ENCODE assay signal across 16 cellular contexts in the genomic region with DNA sequence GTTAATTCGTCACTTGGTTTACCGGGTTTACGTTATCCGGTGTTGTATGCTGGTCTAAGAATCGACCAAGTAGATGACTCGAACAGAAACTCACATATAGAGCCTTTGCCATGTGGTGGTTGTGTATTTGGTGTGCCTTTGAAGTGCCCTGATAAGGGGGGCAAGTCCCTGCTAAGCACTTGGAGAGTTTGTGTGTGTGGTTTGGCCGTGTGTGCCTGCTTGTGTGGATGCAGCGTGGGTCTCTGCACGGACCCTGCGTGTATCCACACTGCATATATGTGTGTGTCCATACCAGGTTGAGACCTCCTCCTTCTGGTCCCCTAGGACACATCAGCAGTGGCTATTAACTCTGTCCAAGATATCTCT. TPM values are rescaled to one million over a fixed set of nuclear protein-coding genes. Genes with fewer than 3 reads are reported as not detected.
DNase-seq lines count a peak whose midpoint lies in the region; ATAC-seq and TF ChIP-seq lines count a peak whose summit lies in the region.
"Had no signal": no experiment of that assay in that cellular context is flagged by ENCODE, and none has a peak within 500 bp of the region (broad histone marks: within the 10 kb centered on the region; RNA-seq: fewer than 3 reads in every experiment).

No MANE protein-coding gene starts in this region.

- no peaks in the 10 kb centered on the region for H3K79me1 ChIP-seq in H9 (ENCODE audit: insufficient read depth, low read depth, low read length, poor library complexity, severe bottlenecking)

- no peak for DNase-seq in CD4-positive, CD25-positive, alpha-beta regulatory T cell
- DNase-seq in H9 (peak; percentile 20), omental fat pad (ENCODE audit: low spot score) (no peak), HCEC 1CT (no peak), NCI-H446 (lab: John Stamatoyannopoulos, UW) (no peak)
- no peak for DNase-seq in central memory CD8-positive, alpha-beta T cell (ENCODE audit: low spot score in 2 of 2)
- DNase-seq in naive thymus-derived CD4-positive, alpha-beta T cell: no peak
- no peak for DNase-seq in activated CD4-positive, alpha-beta T cell treated with anti-CD3 and anti-CD28 coated beads, Interleukin-2, amount 10 ng/mL, durations not matched to agents 7 days and 5 days
- DNase-seq: activated gamma-delta T cell, BE2C, erythroblast, hippocampal formation, IMR-90, NCI-H510A, RPMI8226, uterus had no signal

- no peak overlapping the region for H3K27ac Mint-ChIP-seq in CD4-positive, CD25-positive, alpha-beta regulatory T cell
- no peak overlapping the region for H3K27ac Mint-ChIP-seq in H9
- H3K27ac Mint-ChIP-seq in central memory CD8-positive, alpha-beta T cell (ENCODE audit: low read depth): no peak overlapping the region
- H3K27ac Mint-ChIP-seq in naive thymus-derived CD4-positive, alpha-beta T cell: no peak overlapping the region
- no peak overlapping the region for H3K27ac Mint-ChIP-seq in activated CD4-positive, alpha-beta T cell treated with anti-CD3 and anti-CD28 coated beads, Interleukin-2, amount 10 ng/mL, durations not matched to agents 7 days and 5 days

- H3K4me3 ChIP-seq in CD4-positive, CD25-positive, alpha-beta regulatory T cell (ENCODE audit: low read depth, low read length): no peak overlapping the region
- no peak overlapping the region for H3K4me3 ChIP-seq in naive thymus-derived CD4-positive, alpha-beta T cell (ENCODE audit: low read length)

- no peak overlapping the region for H2AFZ ChIP-seq in H9 (ENCODE audit: low read length)

- peaks cover 20% of the 10 kb centered on the region for H3K23me2 ChIP-seq in H9 (ENCODE audit: insufficient read length, low read depth, low read length, poor library complexity, severe bottlenecking)

- no peak for TF ChIP-seq CTCF in H9 (conservative IDR thresholded peaks at IDR 0.05)
- no peak for TF ChIP-seq CTCF in omental fat pad (IDR thresholded peaks at IDR 0.05)

- H2BK12ac ChIP-seq in H9 (ENCODE audit: insufficient read length, low read depth, low read length): no peak overlapping the region

- peaks cover 0 to 7% (median 0%) of the 10 kb centered on the region in 7 donors for H3K9me3 Mint-ChIP-seq in CD4-positive, CD25-positive, alpha-beta regulatory T cell
- H3K9me3 Mint-ChIP-seq in H9: no peaks in the 10 kb centered on the region; a peak in 3 of 5 replicates
- H3K9me3 Mint-ChIP-seq in central memory CD8-positive, alpha-beta T cell: no peaks in the 10 kb centered on the region
- H3K9me3 Mint-ChIP-seq in naive thymus-derived CD4-positive, alpha-beta T cell: peaks cover 0 to 16% (median 0%) of the 10 kb centered on the region in 11 donors
- H3K9me3 Mint-ChIP-seq in activated CD4-positive, alpha-beta T cell treated with anti-CD3 and anti-CD28 coated beads, Interleukin-2, amount 10 ng/mL, durations not matched to agents 7 days and 5 days: no peaks in the 10 kb centered on the region

- H3K36me3 Mint-ChIP-seq in CD4-positive, CD25-positive, alpha-beta regulatory T cell: peaks cover 8% of the 10 kb centered on the region
- peaks cover 0 to 3% (median 0%) of the 10 kb centered on the region in 3 experiments; a peak in 1 of 7 replicates for H3K36me3 Mint-ChIP-seq in H9 (ENCODE audit: insufficient read depth in 1 of 3, low read depth in 3 of 3)
- peaks cover 1% of the 10 kb centered on the region for H3K36me3 Mint-ChIP-seq in central memory CD8-positive, alpha-beta T cell (ENCODE audit: insufficient read depth)
- H3K36me3 Mint-ChIP-seq in naive thymus-derived CD4-positive, alpha-beta T cell: peaks cover 0 to 6% (median 0%) of the 10 kb centered on the region in 5 donors
- H3K36me3 Mint-ChIP-seq in activated CD4-positive, alpha-beta T cell treated with anti-CD3 and anti-CD28 coated beads, Interleukin-2, amount 10 ng/mL, durations not matched to agents 7 days and 5 days (ENCODE audit: low read depth): no peaks in the 10 kb centered on the region

- H2AK5ac ChIP-seq in H9 (ENCODE audit: insufficient read length, low read length): no peak overlapping the region

- peak overlapping the region; percentile 77 for H3K4me2 ChIP-seq in H9 (ENCODE audit: insufficient read depth, insufficient read length, low read length)

- H3K4ac ChIP-seq in H9 (ENCODE audit: low read depth, low read length): no peak overlapping the region

- H3K9me3 ChIP-seq in CD4-positive, CD25-positive, alpha-beta regulatory T cell (ENCODE audit: control insufficient read depth in 2 of 2, low read length in 2 of 2): no peaks in the 10 kb centered on the region
- no peaks in the 10 kb centered on the region for H3K9me3 ChIP-seq in H9 (ENCODE audit: control insufficient read depth, low read depth, low read length)
- no peaks in the 10 kb centered on the region for H3K9me3 ChIP-seq in naive thymus-derived CD4-positive, alpha-beta T cell (ENCODE audit: control insufficient read depth in 2 of 3, low read length in 3 of 3)
- H3K9me3 ChIP-seq: BE2C, uterus had no signal

- H4K8ac ChIP-seq in H9 (replicated peaks; ENCODE audit: insufficient read length, low read depth, low read length): no peak overlapping the region

- H3K4me1 Mint-ChIP-seq in CD4-positive, CD25-positive, alpha-beta regulatory T cell: peaks cover 0 to 23% (median 6%) of the 10 kb centered on the region in 4 donors
- peaks cover 27 to 44% of the 10 kb centered on the region in 2 experiments for H3K4me1 Mint-ChIP-seq in H9
- H3K4me1 Mint-ChIP-seq in central memory CD8-positive, alpha-beta T cell: no peaks in the 10 kb centered on the region
- H3K4me1 Mint-ChIP-seq in naive thymus-derived CD4-positive, alpha-beta T cell: peaks cover 5 to 23% (median 18%) of the 10 kb centered on the region in 7 donors
- peaks cover 12% of the 10 kb centered on the region for H3K4me1 Mint-ChIP-seq in activated CD4-positive, alpha-beta T cell treated with anti-CD3 and anti-CD28 coated beads, Interleukin-2, amount 10 ng/mL, durations not matched to agents 7 days and 5 days

- peak overlapping the region in 3 of 4 donors; percentile 5 to 69 (median 67) for H3K4me3 Mint-ChIP-seq in CD4-positive, CD25-positive, alpha-beta regulatory T cell
- H3K4me3 Mint-ChIP-seq in H9: peak overlapping the region; percentile 70 to 90
- H3K4me3 Mint-ChIP-seq in central memory CD8-positive, alpha-beta T cell: peak overlapping the region; percentile 26
- peak overlapping the region in 8 of 10 donors; percentile 18 to 77 (median 66) for H3K4me3 Mint-ChIP-seq in naive thymus-derived CD4-positive, alpha-beta T cell
- H3K4me3 Mint-ChIP-seq in activated CD4-positive, alpha-beta T cell treated with anti-CD3 and anti-CD28 coated beads, Interleukin-2, amount 10 ng/mL, durations not matched to agents 7 days and 5 days: no peak overlapping the region

- H3K4me1 ChIP-seq in CD4-positive, CD25-positive, alpha-beta regulatory T cell (ENCODE audit: control insufficient read depth, insufficient read depth, low read length, poor library complexity, severe bottlenecking): peaks cover 15% of the 10 kb centered on the region
- peaks cover 3% of the 10 kb centered on the region; the same call in 1 of the 2 replicates for H3K4me1 ChIP-seq in H9 (ENCODE audit: insufficient read depth, low read length)
- no peaks in the 10 kb centered on the region for H3K4me1 ChIP-seq in naive thymus-derived CD4-positive, alpha-beta T cell (ENCODE audit: control insufficient read depth in 2 of 2, insufficient read depth in 2 of 2, low read length in 2 of 2)
- H3K4me1 ChIP-seq: BE2C had no signal

- CTCF ChIA-PET in naive thymus-derived CD4-positive, alpha-beta T cell (lab: Charles Lee): no interaction called here
- CTCF ChIA-PET in activated CD4-positive, alpha-beta T cell treated with anti-CD3 and anti-CD28 coated beads, Interleukin-2, amount 10 ng/mL, durations not matched to agents 7 days and 5 days (lab: Charles Lee): no interaction called here

- H2BK20ac ChIP-seq in H9 (ENCODE audit: low read depth, low read length, poor library complexity, severe bottlenecking): no peak overlapping the region

- no peak overlapping the region for H3K18ac ChIP-seq in H9 (ENCODE audit: insufficient read length, low read depth, low read length)

- H3K14ac ChIP-seq in H9 (ENCODE audit: insufficient read depth, low read length): no peak overlapping the region

- H3K79me2 ChIP-seq in H9 (ENCODE audit: insufficient read depth, low read length): no peaks in the 10 kb centered on the region

- peaks cover 17% of the 10 kb centered on the region for H3K27me3 ChIP-seq in CD4-positive, CD25-positive, alpha-beta regulatory T cell (ENCODE audit: control insufficient read depth, insufficient read depth, low read length)
- H3K27me3 ChIP-seq in H9 (ENCODE audit: insufficient read depth, low read length): peaks cover 40% of the 10 kb centered on the region
- H3K27me3 ChIP-seq in naive thymus-derived CD4-positive, alpha-beta T cell (ENCODE audit: control insufficient read depth in 2 of 2, insufficient read depth in 2 of 2, low read length in 2 of 2): peaks cover 0 to 3% of the 10 kb centered on the region in 2 donors
- H3K27me3 ChIP-seq: BE2C had no signal

- no peak overlapping the region for H3T11ph ChIP-seq in H9 (ENCODE audit: low read length)

- WGBS in H9 (ENCODE audit: extremely low coverage, insufficient read length, low lambda C conversion rate): no CpG with 5 or more reads among the region's 10 CpGs

- no peak overlapping the region for H3K56ac ChIP-seq in H9 (ENCODE audit: insufficient read length, low read depth, low read length)

- H2BK5ac ChIP-seq in H9 (ENCODE audit: insufficient read length, low read length): no peak overlapping the region

- H3K27ac ChIP-seq in CD4-positive, CD25-positive, alpha-beta regulatory T cell (ENCODE audit: insufficient read depth, low read length, poor library complexity, severe bottlenecking): no peak overlapping the region
- no peak overlapping the region for H3K27ac ChIP-seq in H9 (ENCODE audit: insufficient read length, low read depth, low read length)
- no peak overlapping the region for H3K27ac ChIP-seq in naive thymus-derived CD4-positive, alpha-beta T cell (ENCODE audit: low read depth, low read length)
- H3K27ac ChIP-seq: uterus had no signal

- no peak overlapping the region for H4K5ac ChIP-seq in H9 (ENCODE audit: insufficient read length, low read depth, low read length)

- no peak overlapping the region for H3K23ac ChIP-seq in H9 (ENCODE audit: insufficient read length, low read depth, low read length)

- no peaks in the 10 kb centered on the region for H3K36me3 ChIP-seq in CD4-positive, CD25-positive, alpha-beta regulatory T cell (ENCODE audit: control insufficient read depth, insufficient read depth, low read length)
- H3K36me3 ChIP-seq in naive thymus-derived CD4-positive, alpha-beta T cell (ENCODE audit: control insufficient read depth in 2 of 3, insufficient read depth in 3 of 3, low read length in 3 of 3): no peaks in the 10 kb centered on the region
- H3K36me3 ChIP-seq: BE2C, uterus had no signal

- intact Hi-C loops in naive thymus-derived CD4-positive, alpha-beta T cell (cut with micrococcal nuclease): no loop called here

- H4K91ac ChIP-seq in H9 (ENCODE audit: insufficient read length, low read depth, low read length): no peak overlapping the region

- no peaks in the 10 kb centered on the region for H4K20me1 ChIP-seq in H9 (ENCODE audit: control insufficient read depth, insufficient read depth, insufficient read length)

- H2BK15ac ChIP-seq in H9 (ENCODE audit: low read depth, low read length): no peak overlapping the region

- H3K27me3 Mint-ChIP-seq in CD4-positive, CD25-positive, alpha-beta regulatory T cell: peaks cover 62% of the 10 kb centered on the region
- peaks cover 93% of the 10 kb centered on the region for H3K27me3 Mint-ChIP-seq in H9 (ENCODE audit: low read depth)
- peaks cover 73% of the 10 kb centered on the region for H3K27me3 Mint-ChIP-seq in central memory CD8-positive, alpha-beta T cell
- H3K27me3 Mint-ChIP-seq in naive thymus-derived CD4-positive, alpha-beta T cell: peaks cover 62 to 69% (median 67%) of the 10 kb centered on the region in 5 donors
- H3K27me3 Mint-ChIP-seq in activated CD4-positive, alpha-beta T cell treated with anti-CD3 and anti-CD28 coated beads, Interleukin-2, amount 10 ng/mL, durations not matched to agents 7 days and 5 days: peaks cover 61% of the 10 kb centered on the region

- POLR2A ChIA-PET in naive thymus-derived CD4-positive, alpha-beta T cell (lab: Charles Lee): no interaction called here
- POLR2A ChIA-PET in activated CD4-positive, alpha-beta T cell treated with anti-CD3 and anti-CD28 coated beads, Interleukin-2, amount 10 ng/mL, durations not matched to agents 7 days and 5 days (lab: Charles Lee): no interaction called here

- no peak for ATAC-seq in CD4-positive, CD25-positive, alpha-beta regulatory T cell (ENCODE audit: low read depth in 2 of 2)
- no peak for ATAC-seq in central memory CD8-positive, alpha-beta T cell (replicated peaks; ENCODE audit: extremely low read depth, poor library complexity, severe bottlenecking)
- ATAC-seq in naive thymus-derived CD4-positive, alpha-beta T cell: no peak
- ATAC-seq in omental fat pad (ENCODE audit: low FRiP score): no peak

- H2BK120ac ChIP-seq in H9 (ENCODE audit: low read depth, low read length, poor library complexity, severe bottlenecking): no peak overlapping the region

- H3K9ac ChIP-seq in H9 (ENCODE audit: extremely low read depth, insufficient read length, low read length): no peak overlapping the region

RNA-seq across cellular contexts. Expression of a gene that starts 2.4 kb away (rescaled TPM):
- not detected for total RNA-seq in CD4-positive, CD25-positive, alpha-beta regulatory T cell
- under 1 TPM in 3 of 4 donors, not detected in 1; 0.08 to 0.30 (median 0.08) TPM for polyA plus RNA-seq in CD4-positive, CD25-positive, alpha-beta regulatory T cell
- total RNA-seq in H9 (2021) (1.1 and 1.5 TPM in 2 replicates), omental fat pad (under 1 TPM in 2 of 4 donors, not detected in 2; 0.37 to 0.47 TPM)
- total RNA-seq in naive thymus-derived CD4-positive, alpha-beta T cell: not detected
- under 1 TPM in 1 of 2 donors, not detected in 1; 0.20 TPM for polyA plus RNA-seq in naive thymus-derived CD4-positive, alpha-beta T cell
- total RNA-seq in activated CD4-positive, alpha-beta T cell treated with anti-CD3 and anti-CD28 coated beads, Interleukin-2, amount 10 ng/mL, durations not matched to agents 7 days and 5 days: not detected
- total RNA-seq: IMR-90 had no signal
- polyA plus RNA-seq: IMR-90 had no signal
